In the genomic region with DNA sequence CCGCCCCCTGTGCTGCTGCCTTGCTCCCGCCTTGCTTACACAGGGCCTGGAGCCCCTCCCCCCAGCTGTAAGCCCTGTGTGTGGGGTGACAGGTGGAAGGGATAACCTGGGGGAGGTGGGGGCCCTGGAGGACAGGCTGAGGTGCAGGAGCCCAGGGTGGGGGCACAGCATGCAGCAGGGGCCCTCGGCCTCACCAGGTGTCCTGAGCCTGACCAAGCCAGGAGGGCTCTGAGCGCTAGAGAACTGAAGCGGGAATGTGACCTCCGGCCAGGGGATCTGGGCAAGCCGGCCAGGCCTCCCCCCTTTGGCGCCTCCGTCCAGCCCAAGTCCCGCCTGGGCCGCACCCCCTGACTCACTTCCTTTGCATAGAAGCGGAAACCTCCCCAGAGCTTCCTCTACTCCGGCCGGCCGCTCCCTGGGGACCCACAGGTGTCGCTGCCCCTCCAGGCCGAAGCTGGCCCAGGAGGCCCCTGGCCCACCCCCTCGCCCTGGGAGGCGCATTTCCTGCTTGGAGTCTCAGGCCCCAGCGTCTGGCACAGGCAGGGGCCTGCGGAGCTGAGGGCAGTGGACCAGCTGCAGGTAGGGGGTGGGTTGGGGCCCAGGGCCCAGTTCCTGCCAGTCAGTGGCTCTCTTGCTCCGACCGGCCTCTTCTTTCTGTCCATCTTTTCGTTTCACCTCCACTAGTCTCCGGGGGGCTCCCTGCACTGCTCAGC, we compare ENCODE assay signal across 8 cellular contexts. TPM values are rescaled to one million over a fixed set of nuclear protein-coding genes. Genes with fewer than 3 reads are reported as not detected.
DNase-seq lines count a peak whose midpoint lies in the region; ATAC-seq, FAIRE-seq and TF ChIP-seq lines count a peak whose summit lies in the region.

Gene TOR4A (plus strand): TSS at position 398 of the 713 bp plus-strand sequence. CDS start 964 bp downstream, outside the sequence.

- ATAC-seq in HG02763 (IDR thresholded peaks at IDR 0.05; ENCODE audit: unreplicated experiment): peak; percentile 68

- H3K79me2 ChIP-seq in OCI-LY3 (ENCODE audit: low read length): no peaks in the 10 kb centered on the region

- TF ChIP-seq CTCF in 22Rv1 (IDR thresholded peaks at IDR 0.05) (no peak), OCI-LY3 (IDR thresholded peaks at IDR 0.05; ENCODE audit: low read depth, low read length) (peak; percentile 21), brain (conservative IDR thresholded peaks at IDR 0.05) (no peak)

- H3K4me2 ChIP-seq in OCI-LY3 (ENCODE audit: low read length): peak within 1 kb of the TSS; percentile 79
- H3K4me2 ChIP-seq in skeletal muscle satellite cell (ENCODE audit: low read length): peak within 1 kb of the TSS; percentile 94

- peaks cover 2% of the 10 kb centered on the region for H3K36me3 Mint-ChIP-seq in brain

- peak; percentile 88 for FAIRE-seq in GM12891 (lab: Jason Lieb, UNC)

- no peak for TF ChIP-seq POLR2A in GM12891 (IDR thresholded peaks at IDR 0.05; ENCODE audit: low read depth, low read length)

- peaks cover 18% of the 10 kb centered on the region for H3K36me3 ChIP-seq in OCI-LY3 (replicated peaks; ENCODE audit: low read depth, low read length)
- peaks cover 32% of the 10 kb centered on the region for H3K36me3 ChIP-seq in skeletal muscle satellite cell (ENCODE audit: insufficient read depth, low read length)

- no peaks in the 10 kb centered on the region for H3K9me3 ChIP-seq in OCI-LY3 (ENCODE audit: insufficient read depth, low read length)
- H3K9me3 ChIP-seq in iPS-18c (ENCODE audit: control insufficient read depth, insufficient read depth, low read length): no peaks in the 10 kb centered on the region
- no peaks in the 10 kb centered on the region for H3K9me3 ChIP-seq in skeletal muscle satellite cell (replicated peaks; ENCODE audit: low read length)

- H3K9me3 Mint-ChIP-seq in brain: peaks cover 0 to under 1% (median 0%) of the 10 kb centered on the region in 5 experiments

- H3K27me3 ChIP-seq in OCI-LY3 (ENCODE audit: low read depth, low read length): no peaks in the 10 kb centered on the region
- H3K27me3 ChIP-seq in skeletal muscle satellite cell (ENCODE audit: control insufficient read depth, insufficient read depth, low read length): no peaks in the 10 kb centered on the region

- peaks cover 27% of the 10 kb centered on the region for H3K4me1 Mint-ChIP-seq in brain

- peak within 1 kb of the TSS in 2 of 5 experiments; percentile 46 to 56 for H3K4me3 Mint-ChIP-seq in brain

- peaks cover 7% of the 10 kb centered on the region for H3K27me3 Mint-ChIP-seq in brain

- H3K4me3 ChIP-seq in OCI-LY3 (ENCODE audit: low read length) (peak within 1 kb of the TSS; percentile 81), iPS-18c (ENCODE audit: insufficient read depth, low read depth, low read length) (peak within 1 kb of the TSS; percentile 38), skeletal muscle satellite cell (ENCODE audit: low read length) (peak within 1 kb of the TSS; percentile 87)

- peak within 1 kb of the TSS in 3 of 5 experiments; percentile 55 to 89 (median 88) for H3K27ac Mint-ChIP-seq in brain

- H4K20me1 ChIP-seq in OCI-LY3 (ENCODE audit: insufficient read depth, low read length): no peaks in the 10 kb centered on the region

- peaks cover 28% of the 10 kb centered on the region for H3K4me1 ChIP-seq in OCI-LY3 (ENCODE audit: low read length)
- peaks cover 53% of the 10 kb centered on the region for H3K4me1 ChIP-seq in skeletal muscle satellite cell (ENCODE audit: control insufficient read depth, insufficient read depth, low read length)

- H3K9ac ChIP-seq in OCI-LY3 (ENCODE audit: low read length) (peak within 1 kb of the TSS; percentile 84), skeletal muscle satellite cell (ENCODE audit: low read depth, low read length) (peak within 1 kb of the TSS; percentile 83)

- H2AFZ ChIP-seq in OCI-LY3 (ENCODE audit: low read depth, low read length): no peak within 1 kb of the TSS

- DNase-seq in GM12891 (ENCODE audit: insufficient read length, low spot score): peak; percentile 89
- DNase-seq in NK-92 treated with Interleukin-12 subunit alpha and Interleukin-12 subunit beta, amount 100 ng/mL, for 24 hours (lab: John Stamatoyannopoulos, UW): no peak

- H3K27ac ChIP-seq in 22Rv1 (peak within 1 kb of the TSS; percentile 27; the same call in 1 of the 2 replicates), OCI-LY3 (ENCODE audit: low read length) (peak within 1 kb of the TSS; percentile 58)

TF ChIP-seq in GM12891, 5 proteins besides CTCF, POLR2A, EP300 and RAD21:
- TF ChIP-seq TAF1 (IDR thresholded peaks at IDR 0.05; ENCODE audit: low read depth, low read length): no peak
- peak; percentile 56 for TF ChIP-seq SPI1 (IDR thresholded peaks at IDR 0.05; ENCODE audit: low read depth, low read length)
- TF ChIP-seq POU2F2 (IDR thresholded peaks at IDR 0.05; ENCODE audit: low read depth, low read length): peak; percentile 60; the same call in 1 of the 2 replicates
- TF ChIP-seq POLR2AphosphoS5 (IDR thresholded peaks at IDR 0.05; ENCODE audit: low read depth, low read length): 0 out of 2 replicates have a peak, but pooled peaks have one; percentile 37

RNA-seq across cellular contexts. Expression of gene TOR4A, which starts in this region (rescaled TPM):
- 5.2 TPM for polyA plus RNA-seq in GM12891 (2012; ENCODE audit: low read depth, missing spikeins)
- 1.9 TPM for polyA plus RNA-seq in brain (ENCODE audit: insufficient read depth, low read depth, low replicate concordance)
- total RNA-seq in skeletal muscle satellite cell (2012; rRNA removed): 7.0 and 11.7 TPM in 2 replicates
